In the genomic region with DNA sequence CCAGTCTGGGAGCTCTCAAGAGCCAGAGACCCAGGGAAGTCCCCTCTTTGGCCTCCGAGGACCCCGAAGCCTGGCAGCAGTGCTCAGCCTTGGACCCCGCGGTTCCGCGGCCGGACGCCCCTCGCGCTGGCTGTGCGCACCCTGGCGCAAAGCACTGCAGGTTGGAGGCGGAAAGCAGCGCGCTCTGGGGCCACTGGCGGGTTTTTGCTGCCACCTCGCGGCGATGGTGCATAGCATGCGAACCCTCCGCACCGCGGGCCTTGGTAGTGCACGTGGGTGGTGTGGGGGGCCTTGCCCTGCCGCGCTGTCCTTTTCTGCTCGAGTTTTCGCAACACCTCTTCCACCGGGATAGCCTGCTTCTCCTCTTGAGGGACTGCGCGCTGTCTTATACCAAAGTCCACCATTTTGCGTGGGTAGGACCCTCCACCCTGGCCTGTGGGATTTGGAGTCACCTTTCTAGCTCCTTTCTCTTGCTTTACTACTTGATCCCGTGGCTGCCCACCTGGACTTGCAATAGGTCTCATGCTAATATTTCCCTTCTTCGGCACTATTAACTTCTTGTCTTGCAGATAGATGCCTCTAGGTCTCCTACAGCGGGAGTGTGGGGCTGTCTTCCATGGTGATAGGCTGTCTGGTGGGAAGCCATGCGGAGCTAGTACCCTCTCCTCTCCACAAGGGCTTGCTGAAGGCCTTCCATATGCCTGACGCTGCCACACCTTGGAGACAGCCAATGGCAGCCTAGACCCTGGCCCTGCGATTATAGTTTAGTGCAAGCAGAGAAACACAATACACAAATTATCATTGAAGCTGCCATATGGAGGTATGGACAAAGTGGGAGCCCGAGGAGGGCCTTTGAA, we compare ENCODE assay signal across 8 cellular contexts. TPM values are rescaled to one million over a fixed set of nuclear protein-coding genes. Genes with fewer than 3 reads are reported as not detected.
A peak's percentile ranks its signal among the peaks of the same experiment; 100 is the strongest.
DNase-seq lines count a peak whose midpoint lies in the region; ATAC-seq and TF ChIP-seq lines count a peak whose summit lies in the region.

No MANE protein-coding gene starts in this region.

- H3K4me3 ChIP-seq in GM06990 (replicated peaks; ENCODE audit: low read depth, low read length) (peak overlapping the region; percentile 39), left lung (no peak overlapping the region)

- H3K36me3 ChIP-seq in GM06990 (ENCODE audit: control insufficient read depth, insufficient read depth, low read length): no peaks in the 10 kb centered on the region
- no peaks in the 10 kb centered on the region for H3K36me3 ChIP-seq in left lung

- peak; percentile 83 for DNase-seq in GM06990 (ENCODE audit: extremely low read depth, insufficient read length)
- DNase-seq in NCI-H446 treated with DMSO at 0.1 percent for 48 hours (lab: John Stamatoyannopoulos, UW): peak; percentile 8
- peak; percentile 63 to 67 for DNase-seq in activated CD4-positive, alpha-beta T cell treated with anti-CD3 and anti-CD28 coated beads for 4 hours
- DNase-seq in chondrocyte (ENCODE audit: low spot score): no peak
- peak; percentile 65 to 94 for DNase-seq in left lung
- peak; percentile 63 to 81 for DNase-seq in stimulated activated CD4-positive, alpha-beta T cell treated with anti-CD3 and anti-CD28 coated beads, Interleukin-4, amount 100 ng/mL, for 4 hours

- peak; percentile 89 for TF ChIP-seq CTCF in GM06990 (IDR thresholded peaks at IDR 0.05; ENCODE audit: insufficient read depth, low read length, poor library complexity, severe bottlenecking)
- peak; percentile 97 for TF ChIP-seq CTCF in chondrocyte (IDR thresholded peaks at IDR 0.05)
- peak; percentile 84 to 91 for TF ChIP-seq CTCF in left lung (IDR thresholded peaks at IDR 0.05)

- peaks cover 26% of the 10 kb centered on the region for H3K4me1 Mint-ChIP-seq in chondrocyte (ENCODE audit: low read depth)

- intact Hi-C loops in left lung (cut with DNase I): loop anchor here in 1 of 2 donors (10.0 kb wide), 2 partner anchors 481 to 561 kb away; no protein-coding TSS in a partner anchor

- H3K4me3 Mint-ChIP-seq in chondrocyte (ENCODE audit: unreplicated experiment): peak overlapping the region; percentile 73

- no peak overlapping the region for H3K27ac Mint-ChIP-seq in chondrocyte (ENCODE audit: unreplicated experiment)

- peaks cover 38% of the 10 kb centered on the region for H3K27me3 Mint-ChIP-seq in chondrocyte (ENCODE audit: low read depth)

- H3K27me3 ChIP-seq in GM06990 (replicated peaks; ENCODE audit: control insufficient read depth, insufficient read depth, low read length) (no peaks in the 10 kb centered on the region; the same call in 1 of the 2 replicates), left lung (peaks cover 44 to 93% of the 10 kb centered on the region in 2 donors)

- no peaks in the 10 kb centered on the region for H3K36me3 Mint-ChIP-seq in chondrocyte (ENCODE audit: low read depth)

- no peak overlapping the region for H3K27ac ChIP-seq in left lung

- peak; percentile 71 for ATAC-seq in HG02943 (IDR thresholded peaks at IDR 0.05; ENCODE audit: low read depth, unreplicated experiment)
- ATAC-seq in left lung: peak; percentile 87
- no peak for ATAC-seq in HG02623 (IDR thresholded peaks at IDR 0.05; ENCODE audit: unreplicated experiment)

- H3K4me1 ChIP-seq in left lung: peaks cover 16 to 30% of the 10 kb centered on the region in 2 donors

- H3K9me3 ChIP-seq in left lung: no peaks in the 10 kb centered on the region

- no peaks in the 10 kb centered on the region for H3K9me3 Mint-ChIP-seq in chondrocyte (ENCODE audit: low read depth)

RNA-seq across cellular contexts. Expression of a gene that starts 14.3 kb away (rescaled TPM):
- total RNA-seq in chondrocyte (not detected in 3 replicates), left lung (not detected)

RNA-seq across cellular contexts. Expression of a gene that starts 53.4 kb away (rescaled TPM):
- total RNA-seq in chondrocyte: 35.0 to 93.2 TPM (median 35.1 TPM) in 3 replicates
- under 1 TPM; 0.26 to 0.29 TPM for total RNA-seq in left lung

Comparison
In these comparisons a context has a peak if more than half of its experiments do, and no peak if none do; other contexts are left out.
1. RNA of a gene that starts 53.4 kb away (total RNA-seq): 35.0 to 93.2 TPM in chondrocyte; 0.26 to 0.29 TPM in left lung; every median in the first group is over 10 times any median in the second.
2. Peak in every context shown above with its lines, with median percentiles within 50 percentile points of each other: CTCF ChIP-seq.